ENCODE assay signal across 9 cellular contexts in the genomic region with DNA sequence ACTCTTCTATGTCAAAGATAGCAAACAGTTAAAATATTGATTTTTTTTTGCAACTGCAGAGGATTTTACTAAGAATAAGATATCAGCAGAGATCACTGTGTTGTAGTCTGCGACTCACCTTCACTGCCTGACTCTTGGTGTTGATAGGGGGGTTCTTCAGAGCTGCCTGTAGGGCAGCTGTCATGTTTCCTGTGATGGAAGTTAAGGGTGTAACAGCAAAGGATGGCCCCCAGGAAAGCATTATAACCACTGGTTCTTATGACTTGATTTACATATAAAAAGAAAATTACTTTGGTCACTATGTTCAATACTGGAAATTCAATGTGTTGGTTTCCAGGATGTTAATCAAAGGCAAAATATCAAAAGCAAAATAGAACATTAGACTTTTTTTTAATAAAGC. TPM values are rescaled to one million over a fixed set of nuclear protein-coding genes. Genes with fewer than 3 reads are reported as not detected.
A peak's percentile ranks its signal among the peaks of the same experiment; 100 is the strongest.
DNase-seq lines count a peak whose midpoint lies in the region; ATAC-seq and TF ChIP-seq lines count a peak whose summit lies in the region.
"Had no signal": no experiment of that assay in that cellular context is flagged by ENCODE, and none has a peak within 500 bp of the region (broad histone marks: within the 10 kb centered on the region; RNA-seq: fewer than 3 reads in every experiment).

No MANE protein-coding gene starts in this region.

- H3K4me1 ChIP-seq in right lobe of liver: peaks cover 0 to 44% (median 12%) of the 10 kb centered on the region in 4 donors

- peak overlapping the region in 2 of 3 donors; percentile 72 to 83 for H3K4me3 ChIP-seq in right lobe of liver

- TF ChIP-seq CTCF in right lobe of liver (IDR thresholded peaks at IDR 0.05): no peak

- H3K27ac Mint-ChIP-seq in activated naive CD4-positive, alpha-beta T cell treated with anti-CD3 and anti-CD28 coated beads, Interleukin-2, amount 50 U/mL, for 72 hours: peak overlapping the region; percentile 20 to 96

- no peak for ATAC-seq in activated naive CD4-positive, alpha-beta T cell treated with anti-CD3 and anti-CD28 coated beads, Interleukin-2, amount 50 U/mL, for 72 hours
- no peak for ATAC-seq in right lobe of liver
- no peak for ATAC-seq in GM21737 (IDR thresholded peaks at IDR 0.05; ENCODE audit: unreplicated experiment)
- no peak for ATAC-seq in GM21723 (IDR thresholded peaks at IDR 0.05; ENCODE audit: unreplicated experiment)
- ATAC-seq in GM21576 (IDR thresholded peaks at IDR 0.05; ENCODE audit: unreplicated experiment): no peak

- DNase-seq in stimulated activated CD4-positive, alpha-beta T cell treated with anti-CD3 and anti-CD28 coated beads, Interleukin-15, amount 100 ng/mL, for 24 hours: peak; percentile 14
- no peak for DNase-seq in stimulated activated CD4-positive, alpha-beta T cell treated with anti-CD3 and anti-CD28 coated beads, Interleukin-12 subunit alpha, Interleukin-12 subunit beta, amount 100 ng/mL, for 4 hours
- no peak for DNase-seq in activated naive CD4-positive, alpha-beta T cell treated with anti-CD3 and anti-CD28 coated beads, Interleukin-2, amount 50 U/mL, for 72 hours (ENCODE audit: low spot score in 2 of 2)
- DNase-seq in right lobe of liver (no peak), SIG-M5 (lab: John Stamatoyannopoulos, UW) (no peak)

- intact Hi-C loops in right lobe of liver (cut with DNase I): loop anchor here in 1 of 2 donors (10.0 kb wide), 1 partner anchor 158 kb away; a partner anchor contains a TSS

- peaks cover 31 to 71% of the 10 kb centered on the region in 2 donors for H3K36me3 Mint-ChIP-seq in activated naive CD4-positive, alpha-beta T cell treated with anti-CD3 and anti-CD28 coated beads, Interleukin-2, amount 50 U/mL, for 72 hours

- no peaks in the 10 kb centered on the region for H3K9me3 Mint-ChIP-seq in activated naive CD4-positive, alpha-beta T cell treated with anti-CD3 and anti-CD28 coated beads, Interleukin-2, amount 50 U/mL, for 72 hours

- peaks cover 6 to 22% (median 10%) of the 10 kb centered on the region in 4 donors for H3K36me3 ChIP-seq in right lobe of liver

- no peaks in the 10 kb centered on the region for H3K27me3 ChIP-seq in right lobe of liver

- H3K9me3 ChIP-seq in right lobe of liver: no peaks in the 10 kb centered on the region

- peak overlapping the region; percentile 11 to 84 (median 77) for H3K27ac ChIP-seq in right lobe of liver

- WGBS in right lobe of liver (ENCODE audit: insufficient coverage, low coverage, low lambda C conversion rate, missing lambda C conversion rate): 9% methylated on average over 1 of the region's 1 CpG

- no peak for TF ChIP-seq POLR2A in right lobe of liver (IDR thresholded peaks at IDR 0.05)

RNA-seq across cellular contexts. Expression of a gene that starts 2.6 kb away (rescaled TPM):
- 100 to 1,000 TPM; 183 to 213 TPM for total RNA-seq in activated naive CD4-positive, alpha-beta T cell treated with anti-CD3 and anti-CD28 coated beads, Interleukin-2, amount 50 U/mL, for 72 hours
- total RNA-seq in right lobe of liver: 10 to 100 TPM; 23.6 to 70.5 (median 41.3) TPM

RNA-seq across cellular contexts. Expression of a gene that starts 20.2 kb away (rescaled TPM):
- total RNA-seq in activated naive CD4-positive, alpha-beta T cell treated with anti-CD3 and anti-CD28 coated beads, Interleukin-2, amount 50 U/mL, for 72 hours: not detected
- total RNA-seq in right lobe of liver: not detected
- total RNA-seq: NCI-H460 had no signal

RNA-seq across cellular contexts. Expression of a gene that starts 42.7 kb away (rescaled TPM):
- 1 to 10 TPM; 4.3 to 9.1 TPM for total RNA-seq in activated naive CD4-positive, alpha-beta T cell treated with anti-CD3 and anti-CD28 coated beads, Interleukin-2, amount 50 U/mL, for 72 hours
- total RNA-seq in right lobe of liver: 10 to 100 TPM in 3 of 6 experiments, 1 to 10 TPM in 3; 3.0 to 11.4 (median 7.9) TPM
